1 cellular context compared by ENCODE assay signal in the genomic region with DNA sequence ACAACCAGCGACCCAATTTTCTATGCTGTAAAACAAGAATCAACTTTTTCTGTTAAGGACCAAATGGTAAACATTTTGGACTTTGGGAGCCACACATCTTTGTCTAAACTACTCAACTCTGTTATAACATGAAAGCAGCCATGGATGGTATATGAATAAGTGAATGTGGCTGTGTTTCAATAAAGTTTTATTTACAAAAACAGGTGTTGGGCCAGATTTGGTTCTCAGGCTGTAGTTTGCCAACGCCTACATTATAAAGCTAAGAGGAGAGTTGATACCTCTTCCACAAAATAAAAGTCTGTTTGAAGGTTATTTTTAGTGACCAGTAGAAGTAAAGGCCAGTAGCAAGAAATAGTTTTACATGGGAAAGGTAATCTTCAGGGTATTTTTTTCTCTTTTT.
TF ChIP-seq lines count a peak whose summit lies in the region.

No MANE protein-coding gene starts in this region.

TF ChIP-seq in K562, 482 proteins besides CTCF, POLR2A, EP300 and RAD21 (continued from another document):
- TF ChIP-seq, protein P1, sequence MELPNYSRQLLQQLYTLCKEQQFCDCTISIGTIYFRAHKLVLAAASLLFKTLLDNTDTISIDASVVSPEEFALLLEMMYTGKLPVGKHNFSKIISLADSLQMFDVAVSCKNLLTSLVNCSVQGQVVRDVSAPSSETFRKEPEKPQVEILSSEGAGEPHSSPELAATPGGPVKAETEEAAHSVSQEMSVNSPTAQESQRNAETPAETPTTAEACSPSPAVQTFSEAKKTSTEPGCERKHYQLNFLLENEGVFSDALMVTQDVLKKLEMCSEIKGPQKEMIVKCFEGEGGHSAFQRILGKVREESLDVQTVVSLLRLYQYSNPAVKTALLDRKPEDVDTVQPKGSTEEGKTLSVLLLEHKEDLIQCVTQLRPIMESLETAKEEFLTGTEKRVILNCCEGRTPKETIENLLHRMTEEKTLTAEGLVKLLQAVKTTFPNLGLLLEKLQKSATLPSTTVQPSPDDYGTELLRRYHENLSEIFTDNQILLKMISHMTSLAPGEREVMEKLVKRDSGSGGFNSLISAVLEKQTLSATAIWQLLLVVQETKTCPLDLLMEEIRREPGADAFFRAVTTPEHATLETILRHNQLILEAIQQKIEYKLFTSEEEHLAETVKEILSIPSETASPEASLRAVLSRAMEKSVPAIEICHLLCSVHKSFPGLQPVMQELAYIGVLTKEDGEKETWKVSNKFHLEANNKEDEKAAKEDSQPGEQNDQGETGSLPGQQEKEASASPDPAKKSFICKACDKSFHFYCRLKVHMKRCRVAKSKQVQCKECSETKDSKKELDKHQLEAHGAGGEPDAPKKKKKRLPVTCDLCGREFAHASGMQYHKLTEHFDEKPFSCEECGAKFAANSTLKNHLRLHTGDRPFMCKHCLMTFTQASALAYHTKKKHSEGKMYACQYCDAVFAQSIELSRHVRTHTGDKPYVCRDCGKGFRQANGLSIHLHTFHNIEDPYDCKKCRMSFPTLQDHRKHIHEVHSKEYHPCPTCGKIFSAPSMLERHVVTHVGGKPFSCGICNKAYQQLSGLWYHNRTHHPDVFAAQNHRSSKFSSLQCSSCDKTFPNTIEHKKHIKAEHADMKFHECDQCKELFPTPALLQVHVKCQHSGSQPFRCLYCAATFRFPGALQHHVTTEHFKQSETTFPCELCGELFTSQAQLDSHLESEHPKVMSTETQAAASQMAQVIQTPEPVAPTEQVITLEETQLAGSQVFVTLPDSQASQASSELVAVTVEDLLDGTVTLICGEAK (IDR thresholded peaks at IDR 0.05): peak; percentile 90
- TF ChIP-seq, protein P1 (CRISPR knock-in tag; IDR thresholded peaks at IDR 0.05): peak; percentile 90
- TF ChIP-seq, protein P2, sequence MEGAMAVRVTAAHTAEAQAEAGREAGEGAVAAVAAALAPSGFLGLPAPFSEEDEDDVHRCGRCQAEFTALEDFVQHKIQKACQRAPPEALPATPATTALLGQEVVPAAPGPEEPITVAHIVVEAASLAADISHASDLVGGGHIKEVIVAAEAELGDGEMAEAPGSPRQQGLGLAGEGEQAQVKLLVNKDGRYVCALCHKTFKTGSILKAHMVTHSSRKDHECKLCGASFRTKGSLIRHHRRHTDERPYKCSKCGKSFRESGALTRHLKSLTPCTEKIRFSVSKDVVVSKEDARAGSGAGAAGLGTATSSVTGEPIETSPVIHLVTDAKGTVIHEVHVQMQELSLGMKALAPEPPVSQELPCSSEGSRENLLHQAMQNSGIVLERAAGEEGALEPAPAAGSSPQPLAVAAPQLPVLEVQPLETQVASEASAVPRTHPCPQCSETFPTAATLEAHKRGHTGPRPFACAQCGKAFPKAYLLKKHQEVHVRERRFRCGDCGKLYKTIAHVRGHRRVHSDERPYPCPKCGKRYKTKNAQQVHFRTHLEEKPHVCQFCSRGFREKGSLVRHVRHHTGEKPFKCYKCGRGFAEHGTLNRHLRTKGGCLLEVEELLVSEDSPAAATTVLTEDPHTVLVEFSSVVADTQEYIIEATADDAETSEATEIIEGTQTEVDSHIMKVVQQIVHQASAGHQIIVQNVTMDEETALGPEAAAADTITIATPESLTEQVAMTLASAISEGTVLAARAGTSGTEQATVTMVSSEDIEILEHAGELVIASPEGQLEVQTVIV (CRISPR knock-in tag; IDR thresholded peaks at IDR 0.05; ENCODE audit: borderline replicate concordance): no peak
- TF ChIP-seq PCBP1 (IDR thresholded peaks at IDR 0.05; ENCODE audit: low read depth, low read length, poor library complexity, severe bottlenecking) (no peak), KAT7 (CRISPR knock-in tag; IDR thresholded peaks at IDR 0.05; ENCODE audit: borderline replicate concordance) (no peak), SMC3 (conservative IDR thresholded peaks at IDR 0.05; ENCODE audit: insufficient read depth, low read depth, low read length) (no peak), ZNF23 (CRISPR knock-in tag; IDR thresholded peaks at IDR 0.05) (no peak), HMBOX1 (IDR thresholded peaks at IDR 0.05) (no peak)
- TF ChIP-seq, protein P3, sequence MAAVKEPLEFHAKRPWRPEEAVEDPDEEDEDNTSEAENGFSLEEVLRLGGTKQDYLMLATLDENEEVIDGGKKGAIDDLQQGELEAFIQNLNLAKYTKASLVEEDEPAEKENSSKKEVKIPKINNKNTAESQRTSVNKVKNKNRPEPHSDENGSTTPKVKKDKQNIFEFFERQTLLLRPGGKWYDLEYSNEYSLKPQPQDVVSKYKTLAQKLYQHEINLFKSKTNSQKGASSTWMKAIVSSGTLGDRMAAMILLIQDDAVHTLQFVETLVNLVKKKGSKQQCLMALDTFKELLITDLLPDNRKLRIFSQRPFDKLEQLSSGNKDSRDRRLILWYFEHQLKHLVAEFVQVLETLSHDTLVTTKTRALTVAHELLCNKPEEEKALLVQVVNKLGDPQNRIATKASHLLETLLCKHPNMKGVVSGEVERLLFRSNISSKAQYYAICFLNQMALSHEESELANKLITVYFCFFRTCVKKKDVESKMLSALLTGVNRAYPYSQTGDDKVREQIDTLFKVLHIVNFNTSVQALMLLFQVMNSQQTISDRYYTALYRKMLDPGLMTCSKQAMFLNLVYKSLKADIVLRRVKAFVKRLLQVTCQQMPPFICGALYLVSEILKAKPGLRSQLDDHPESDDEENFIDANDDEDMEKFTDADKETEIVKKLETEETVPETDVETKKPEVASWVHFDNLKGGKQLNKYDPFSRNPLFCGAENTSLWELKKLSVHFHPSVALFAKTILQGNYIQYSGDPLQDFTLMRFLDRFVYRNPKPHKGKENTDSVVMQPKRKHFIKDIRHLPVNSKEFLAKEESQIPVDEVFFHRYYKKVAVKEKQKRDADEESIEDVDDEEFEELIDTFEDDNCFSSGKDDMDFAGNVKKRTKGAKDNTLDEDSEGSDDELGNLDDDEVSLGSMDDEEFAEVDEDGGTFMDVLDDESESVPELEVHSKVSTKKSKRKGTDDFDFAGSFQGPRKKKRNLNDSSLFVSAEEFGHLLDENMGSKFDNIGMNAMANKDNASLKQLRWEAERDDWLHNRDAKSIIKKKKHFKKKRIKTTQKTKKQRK (IDR thresholded peaks at IDR 0.05; ENCODE audit: borderline replicate concordance, low read depth, low read length): no peak
